In genomic region chr11:116879789-116880402, GRCh38 we compare ENCODE assay signal across 9 cellular contexts. TPM values are rescaled to one million over a fixed set of nuclear protein-coding genes. Genes with fewer than 3 reads are reported as not detected.
DNase-seq lines count a peak whose midpoint lies in the region; TF ChIP-seq lines count a peak whose summit lies in the region.
"Had no signal": no experiment of that assay in that cellular context is flagged by ENCODE, and none has a peak within 500 bp of the region (broad histone marks: within the 10 kb centered on the region; RNA-seq: fewer than 3 reads in every experiment).

No MANE protein-coding gene starts in this region.

- peak; percentile 83 for TF ChIP-seq RAD21 in neural cell (conservative IDR thresholded peaks at IDR 0.05)

- no peak for TF ChIP-seq EP300 in neural cell (conservative IDR thresholded peaks at IDR 0.05; ENCODE audit: poor library complexity, severe bottlenecking)

- H3K9me2 ChIP-seq in neural cell (ENCODE audit: insufficient read depth, low read length), result no peaks in the 10 kb centered on the region

- no peaks in the 10 kb centered on the region for H3F3A ChIP-seq in neural cell (ENCODE audit: insufficient read depth, low read length, poor library complexity, severe bottlenecking)

- H3K9me3 ChIP-seq in neural cell (ENCODE audit: low read length), result no peaks in the 10 kb centered on the region

- no peak overlapping the region for H3K4me2 ChIP-seq in neural cell (ENCODE audit: low read length)

- H3K4me1 Mint-ChIP-seq in T-helper 2 cell treated with Interferon-gamma antibody and Interleukin-4, amounts not matched to agents 5 μg/mL and 100 μg/mL, for 36 hours (ENCODE audit: low read depth), result peaks cover 2% of the 10 kb centered on the region

- H3K79me2 ChIP-seq in neural cell (replicated peaks; ENCODE audit: insufficient read depth, low read length), result no peaks in the 10 kb centered on the region

- H3K27ac Mint-ChIP-seq in T-helper 2 cell treated with Interferon-gamma antibody and Interleukin-4, amounts not matched to agents 5 μg/mL and 100 μg/mL, for 36 hours, result no peak overlapping the region

- H3K9me3 Mint-ChIP-seq in T-helper 2 cell treated with Interferon-gamma antibody and Interleukin-4, amounts not matched to agents 5 μg/mL and 100 μg/mL, for 36 hours, result no peaks in the 10 kb centered on the region

- H3K36me3 Mint-ChIP-seq in T-helper 2 cell treated with Interferon-gamma antibody and Interleukin-4, amounts not matched to agents 5 μg/mL and 100 μg/mL, for 36 hours (ENCODE audit: low read depth), result peaks cover 12% of the 10 kb centered on the region

- no peak overlapping the region for H3K9ac ChIP-seq in neural cell (ENCODE audit: low read length)

- no peaks in the 10 kb centered on the region for H3K36me3 ChIP-seq in neural cell (ENCODE audit: insufficient read depth, low read length)

- H3K27me3 ChIP-seq in neural cell (ENCODE audit: insufficient read depth, low read depth, low read length), result no peaks in the 10 kb centered on the region

- H3K4me3 Mint-ChIP-seq in T-helper 2 cell treated with Interferon-gamma antibody and Interleukin-4, amounts not matched to agents 5 μg/mL and 100 μg/mL, for 36 hours, result no peak overlapping the region

- H3K4me3 ChIP-seq in fibroblast of mammary gland (ENCODE audit: control insufficient read depth, low read depth, low read length) (no peak overlapping the region), neural cell (ENCODE audit: low read length) (no peak overlapping the region), lower leg skin (ENCODE audit: low read depth, poor library complexity, severe bottlenecking) (no peak overlapping the region)

- no peak overlapping the region for H3K27ac ChIP-seq in neural cell (ENCODE audit: low read length)

- peak; percentile 67 for DNase-seq in AG20443 (ENCODE audit: low spot score)
- DNase-seq in NCI-H146 (lab: John Stamatoyannopoulos, UW), result peak; percentile 59
- DNase-seq in T-helper 2 cell treated with Interferon-gamma antibody and Interleukin-4, amounts not matched to agents 5 μg/mL and 100 μg/mL, for 36 hours (ENCODE audit: low spot score), result peak; percentile 11
- DNase-seq in fibroblast of mammary gland (ENCODE audit: low read depth), result peak; percentile 87
- no peak for DNase-seq in lower leg skin (ENCODE audit: low spot score in 2 of 2)
- DNase-seq in ecto neural progenitor cell (ENCODE audit: low spot score), result no peak

- no peaks in the 10 kb centered on the region for H4K20me1 ChIP-seq in neural cell (ENCODE audit: insufficient read depth)

- 32 to 39% methylated on average over 3 of the region's 3 CpGs for WGBS in lower leg skin, 2 donors

- intact Hi-C loops in lower leg skin (cut with DNase I; ENCODE audit: low total_unique reads), result loop anchor here (5.0 kb wide), 1 partner anchor 217 kb away; the partner anchor contains the start of gene SIK3

- TF ChIP-seq POLR2A in lower leg skin (IDR thresholded peaks at IDR 0.05), result no peak

- TF ChIP-seq CTCF in GM12874 (IDR thresholded peaks at IDR 0.05; ENCODE audit: insufficient read depth, low read depth, low read length), result peak; percentile 58
- peak; percentile 91 for TF ChIP-seq CTCF in fibroblast of mammary gland (conservative IDR thresholded peaks at IDR 0.05; ENCODE audit: control insufficient read depth, insufficient read depth, low read depth, low read length)
- TF ChIP-seq CTCF in neural cell (IDR thresholded peaks at IDR 0.05; ENCODE audit: poor library complexity, severe bottlenecking), result peak; percentile 82
- no peak for TF ChIP-seq CTCF in lower leg skin (IDR thresholded peaks at IDR 0.05)

- no peak overlapping the region for H2AFZ ChIP-seq in neural cell (ENCODE audit: low read depth, low read length)

- H3K27me3 Mint-ChIP-seq in T-helper 2 cell treated with Interferon-gamma antibody and Interleukin-4, amounts not matched to agents 5 μg/mL and 100 μg/mL, for 36 hours (ENCODE audit: low read depth), result no peaks in the 10 kb centered on the region

TF ChIP-seq in neural cell, 6 proteins besides CTCF, POLR2A, EP300 and RAD21:
- TF ChIP-seq REST (IDR thresholded peaks at IDR 0.05; ENCODE audit: borderline replicate concordance) (no peak), EZH2 (IDR thresholded peaks at IDR 0.05; ENCODE audit: borderline replicate concordance, insufficient read depth, low read length, poor library complexity, severe bottlenecking) (no peak), SMC3 (conservative IDR thresholded peaks at IDR 0.05; ENCODE audit: poor library complexity) (peak; percentile 93), POLR2AphosphoS5 (IDR thresholded peaks at IDR 0.05) (no peak), MXI1 (conservative IDR thresholded peaks at IDR 0.05; ENCODE audit: poor library complexity, severe bottlenecking) (no peak)

RNA-seq across cellular contexts. Expression of gene APOA1, which starts 42.5 kb away (rescaled TPM):
- polyA plus RNA-seq in neural cell, result not detected in 2 replicates
- 0.81 TPM in 1 of 2 replicates, not detected in the other for polyA minus RNA-seq in neural cell
- 1 to 10 TPM in 2 of 4 donors, not detected in 2; 1.6 to 1.7 TPM for total RNA-seq in lower leg skin

RNA-seq across cellular contexts. Expression of gene APOC3, which starts 50.2 kb away (rescaled TPM):
- not detected in 2 replicates for polyA plus RNA-seq in neural cell
- polyA minus RNA-seq in neural cell, result not detected in 2 replicates
- total RNA-seq in lower leg skin, result not detected
- total RNA-seq: skeletal muscle tissue had no signal

RNA-seq across cellular contexts. Expression of gene APOA4, which starts 56.8 kb away (rescaled TPM):
- polyA plus RNA-seq in neural cell, result not detected in 2 replicates
- not detected in 2 replicates for polyA minus RNA-seq in neural cell
- not detected for total RNA-seq in lower leg skin

Comparison
In these comparisons a context has a peak if more than half of its experiments do, and no peak if none do; other contexts are left out.
1. DNase-seq: peak in AG20443 (single experiment), NCI-H146 (single experiment), T-helper 2 cell treated with Interferon-gamma antibody and Interleukin-4, amounts not matched to agents 5 μg/mL and 100 μg/mL, for 36 hours (single experiment) and fibroblast of mammary gland (single experiment); none in lower leg skin (0 of 2) and ecto neural progenitor cell (single experiment).
2. CTCF ChIP-seq: peak in GM12874 (single experiment), fibroblast of mammary gland (single experiment) and neural cell (single experiment); none in lower leg skin (0 of 3).